ENCODE assay signal across 29 cellular contexts in genomic region chr12:29662737-29663323, GRCh38.
DNase-seq lines count a peak whose midpoint lies in the region; ATAC-seq, FAIRE-seq and TF ChIP-seq lines count a peak whose summit lies in the region.
"Had no signal": no experiment of that assay in that cellular context is flagged by ENCODE, and none has a peak within 500 bp of the region (broad histone marks: within the 10 kb centered on the region; RNA-seq: fewer than 3 reads in every experiment).

No MANE protein-coding gene starts in this region.

- TF ChIP-seq POLR2A in right lobe of liver (IDR thresholded peaks at IDR 0.05) (no peak), HepG2 (IDR thresholded peaks at IDR 0.05; ENCODE audit: insufficient read depth in 1 of 2, low read depth in 2 of 2, low read length in 2 of 2) (no peak), heart left ventricle (IDR thresholded peaks at IDR 0.05) (no peak), uterus (IDR thresholded peaks at IDR 0.05) (no peak)

- DNase-seq in right lobe of liver = no peak
- no peak for DNase-seq in HepG2 (ENCODE audit: low spot score)
- DNase-seq in heart left ventricle = no peak
- peak; percentile 23 for DNase-seq in neural progenitor cell (ENCODE audit: low spot score)
- DNase-seq in substantia nigra (lab: John Stamatoyannopoulos, UW) = no peak
- no peak for DNase-seq in GM10248 (ENCODE audit: extremely low spot score)
- no peak for DNase-seq in uterus
- DNase-seq: activated CD4-positive, alpha-beta T cell treated with anti-CD3 and anti-CD28 coated beads, Interleukin-2, amount 50 U/mL, for 1 hour; effector memory CD4-positive, alpha-beta T cell; kidney; naive thymus-derived CD8-positive, alpha-beta T cell; NCI-H1048; NCI-H2081; NCI-H510A treated with DMSO at 0.1 percent for 48 hours; posterior cingulate gyrus; small intestine; stimulated activated naive CD4-positive, alpha-beta T cell treated with Interleukin-2 at 50 U/mL for 16 hours; T-helper 17 cell; transverse colon had no signal

- TF ChIP-seq CTCF in right lobe of liver (IDR thresholded peaks at IDR 0.05) = no peak
- TF ChIP-seq CTCF in HepG2 (CRISPR knock-in tag; IDR thresholded peaks at IDR 0.05) = no peak
- TF ChIP-seq CTCF in heart left ventricle (IDR thresholded peaks at IDR 0.05) = no peak
- no peak for TF ChIP-seq CTCF in neural progenitor cell (IDR thresholded peaks at IDR 0.05)
- no peak for TF ChIP-seq CTCF in GM10248 (IDR thresholded peaks at IDR 0.05; ENCODE audit: control extremely low read depth, extremely low read depth, low read depth, missing control alignments)
- no peak for TF ChIP-seq CTCF in uterus (IDR thresholded peaks at IDR 0.05)

- H2AFZ ChIP-seq in HepG2 (ENCODE audit: low read length) (no peak overlapping the region), neural progenitor cell (replicated peaks) (no peak overlapping the region)

- TF ChIP-seq EP300 in HepG2 (IDR thresholded peaks at IDR 0.05; ENCODE audit: low read depth in 2 of 2, low read length in 2 of 2) (no peak), HepG2 (CRISPR knock-in tag; IDR thresholded peaks at IDR 0.05; ENCODE audit: borderline replicate concordance) (no peak)

- TF ChIP-seq RAD21 in HepG2 (CRISPR knock-in tag; IDR thresholded peaks at IDR 0.05) = no peak

- H3K9ac ChIP-seq in HepG2 (ENCODE audit: insufficient read depth, low read depth, low read length) (no peak overlapping the region), neural progenitor cell (no peak overlapping the region)

- ATAC-seq in right lobe of liver = peak; percentile 39 to 72 (median 52)
- ATAC-seq in HepG2 = no peak
- ATAC-seq in heart left ventricle = peak in 3 of 4 donors; percentile 25 to 69 (median 57)
- no peak for ATAC-seq in GM19463 (IDR thresholded peaks at IDR 0.05; ENCODE audit: unreplicated experiment)
- ATAC-seq: activated naive CD4-positive, alpha-beta T cell treated with anti-CD3 and anti-CD28 coated beads, Interleukin-2, amount 50 U/mL, for 72 hours; esophagus mucosa; gastroesophageal sphincter; naive thymus-derived CD8-positive, alpha-beta T cell; T-helper 17 cell had no signal

- no TSS peak for BruUV-seq in HepG2 (replicated peaks; lab: Mats Ljungman, UMichigan)

- peaks cover 9% of the 10 kb centered on the region for H3F3A ChIP-seq in neural progenitor cell (ENCODE audit: low read depth)

- no peak overlapping the region for H3K27ac ChIP-seq in right lobe of liver
- no peak overlapping the region for H3K27ac ChIP-seq in HepG2 (ENCODE audit: extremely low read length, insufficient read depth, low read length)
- H3K27ac ChIP-seq in heart left ventricle = peak overlapping the region in 2 of 12 donors; percentile 22
- H3K27ac ChIP-seq in neural progenitor cell = peak overlapping the region; percentile 57
- no peak overlapping the region for H3K27ac ChIP-seq in substantia nigra (ENCODE audit: low read depth, low read length, poor library complexity, severe bottlenecking)
- H3K27ac ChIP-seq in uterus = no peak overlapping the region
- H3K27ac ChIP-seq: C4-2B, SK-N-MC, transverse colon, VCaP had no signal

- POLR2A ChIA-PET in HepG2 (lab: Yijun Ruan, JAX) (no interaction called here), GM10248 (lab: Yijun Ruan, JAX) (no interaction called here)

- peaks cover 3% of the 10 kb centered on the region for H3K9me3 Mint-ChIP-seq in neural progenitor cell
- H3K9me3 Mint-ChIP-seq: naive thymus-derived CD8-positive, alpha-beta T cell had no signal

- peaks cover 14% of the 10 kb centered on the region for H3K36me3 Mint-ChIP-seq in neural progenitor cell
- H3K36me3 Mint-ChIP-seq: activated naive CD4-positive, alpha-beta T cell treated with anti-CD3 and anti-CD28 coated beads, Interleukin-2, amount 50 U/mL, for 72 hours; naive thymus-derived CD8-positive, alpha-beta T cell had no signal

- H3K4me1 ChIP-seq in right lobe of liver = no peaks in the 10 kb centered on the region
- no peaks in the 10 kb centered on the region for H3K4me1 ChIP-seq in HepG2 (ENCODE audit: insufficient read depth, low read length)
- peaks cover 0 to 26% (median 0%) of the 10 kb centered on the region in 12 donors for H3K4me1 ChIP-seq in heart left ventricle
- peaks cover 18% of the 10 kb centered on the region for H3K4me1 ChIP-seq in neural progenitor cell
- no peaks in the 10 kb centered on the region for H3K4me1 ChIP-seq in uterus
- H3K4me1 ChIP-seq: ascending aorta had no signal

- peaks cover 2% of the 10 kb centered on the region for H3K27me3 Mint-ChIP-seq in neural progenitor cell (ENCODE audit: insufficient read depth, low read depth)
- H3K27me3 Mint-ChIP-seq: naive thymus-derived CD8-positive, alpha-beta T cell had no signal

- H3K4me3 Mint-ChIP-seq in neural progenitor cell = no peak overlapping the region
- H3K4me3 Mint-ChIP-seq: naive thymus-derived CD8-positive, alpha-beta T cell; T-helper 17 cell had no signal

- peak overlapping the region; percentile 27 for H3K27ac Mint-ChIP-seq in neural progenitor cell
- H3K27ac Mint-ChIP-seq: activated naive CD4-positive, alpha-beta T cell treated with anti-CD3 and anti-CD28 coated beads, Interleukin-2, amount 50 U/mL, for 72 hours; naive thymus-derived CD8-positive, alpha-beta T cell; T-helper 17 cell had no signal

- H3K79me2 ChIP-seq in HepG2 (ENCODE audit: insufficient read depth, low read length) = no peaks in the 10 kb centered on the region
- H3K79me2 ChIP-seq in neural progenitor cell (ENCODE audit: low read depth) = no peaks in the 10 kb centered on the region

- 42% methylated on average over 9 of the region's 9 CpGs for WGBS in right lobe of liver (ENCODE audit: insufficient coverage, low coverage, low lambda C conversion rate, missing lambda C conversion rate)
- WGBS in HepG2 (ENCODE audit: low lambda C conversion rate) = 11% methylated on average over 9 of the region's 9 CpGs
- WGBS in heart left ventricle, 4 donors = 57 to 64% (median 61%) methylated on average over 9 of the region's 9 CpGs

- H3K36me3 ChIP-seq in right lobe of liver (no peaks in the 10 kb centered on the region), HepG2 (replicated peaks in 1 of 2; ENCODE audit: control insufficient read depth in 1 of 2, insufficient read depth in 2 of 2, low read length in 2 of 2) (no peaks in the 10 kb centered on the region), heart left ventricle (peaks cover 0 to 14% (median 3%) of the 10 kb centered on the region in 9 donors), neural progenitor cell (no peaks in the 10 kb centered on the region), uterus (no peaks in the 10 kb centered on the region)
- H3K36me3 ChIP-seq: gastroesophageal sphincter, transverse colon had no signal

- CTCF ChIA-PET in HepG2 (lab: Yijun Ruan, JAX; ENCODE audit: low intra/inter-chr PET ratio, low total read pairs) = no interaction called here
- CTCF ChIA-PET in GM10248 (lab: Yijun Ruan, JAX) = no interaction called here

- peak overlapping the region in 1 of 3 donors; percentile 31 for H3K4me3 ChIP-seq in right lobe of liver
- no peak overlapping the region for H3K4me3 ChIP-seq in HepG2 (replicated peaks in 1 of 3; ENCODE audit: insufficient read depth in 1 of 3, low read depth in 2 of 3, low read length in 3 of 3)
- H3K4me3 ChIP-seq in heart left ventricle = no peak overlapping the region
- no peak overlapping the region for H3K4me3 ChIP-seq in neural progenitor cell
- no peak overlapping the region for H3K4me3 ChIP-seq in uterus
- H3K4me3 ChIP-seq: ascending aorta, gastroesophageal sphincter, SK-N-MC, transverse colon had no signal

- H3K4me2 ChIP-seq in HepG2 (ENCODE audit: low read depth, low read length) = no peak overlapping the region
- H3K4me2 ChIP-seq in neural progenitor cell = peak overlapping the region; percentile 48

- no peaks in the 10 kb centered on the region for H3K27me3 ChIP-seq in right lobe of liver
- H3K27me3 ChIP-seq in HepG2 (ENCODE audit: control insufficient read depth in 1 of 2, insufficient read depth in 2 of 2, low read length in 2 of 2) = no peaks in the 10 kb centered on the region
- no peaks in the 10 kb centered on the region for H3K27me3 ChIP-seq in heart left ventricle
- H3K27me3 ChIP-seq in neural progenitor cell = no peaks in the 10 kb centered on the region
- H3K27me3 ChIP-seq in uterus = no peaks in the 10 kb centered on the region
- H3K27me3 ChIP-seq: ascending aorta, gastroesophageal sphincter, transverse colon had no signal

- intact Hi-C loops in right lobe of liver (cut with DNase I) (no loop called here), HepG2 (cut with micrococcal nuclease; ENCODE audit: unreplicated experiment) (no loop called here), heart left ventricle (cut with DNase I) (loop anchor here in 3 of 10 donors (10.0 kb wide), 3 partner anchors 62 to 122 kb away; partner anchors contain the start of gene TMTC1 (in 1 of the 3)), uterus (cut with DNase I; ENCODE audit: low total_unique reads) (no loop called here)

- H3K4me1 Mint-ChIP-seq in neural progenitor cell = peaks cover 23% of the 10 kb centered on the region
- H3K4me1 Mint-ChIP-seq: naive thymus-derived CD8-positive, alpha-beta T cell; T-helper 17 cell had no signal

- no peak for FAIRE-seq in HepG2 (lab: Jason Lieb, UNC)
- FAIRE-seq: colon, H54, kidney, small intestine had no signal

- no peaks in the 10 kb centered on the region for H4K20me1 ChIP-seq in HepG2 (ENCODE audit: insufficient read depth, low read length)
- H4K20me1 ChIP-seq in neural progenitor cell (ENCODE audit: low read depth) = no peaks in the 10 kb centered on the region

- in situ Hi-C loops in HepG2 (cut with HindIII; ENCODE audit: extremely low pct_ligation_motif_present, low pct_unique_long_range_greater_than_20kb) = no loop called here

- H3K9me3 ChIP-seq in right lobe of liver (no peaks in the 10 kb centered on the region), HepG2 (ENCODE audit: low read length) (no peaks in the 10 kb centered on the region), heart left ventricle (no peaks in the 10 kb centered on the region), neural progenitor cell (ENCODE audit: low read depth) (no peaks in the 10 kb centered on the region), uterus (no peaks in the 10 kb centered on the region)
- H3K9me3 ChIP-seq: ascending aorta, gastroesophageal sphincter, transverse colon had no signal

TF ChIP-seq in HepG2, 621 proteins besides CTCF, POLR2A, EP300 and RAD21:
- TF ChIP-seq CREB1 (IDR thresholded peaks at IDR 0.05) (no peak), CREB1 (CRISPR knock-in tag; IDR thresholded peaks at IDR 0.05) (no peak), ATF4 (CRISPR knock-in tag; IDR thresholded peaks at IDR 0.05) (no peak), ZNF235 (CRISPR knock-in tag; IDR thresholded peaks at IDR 0.05; ENCODE audit: borderline replicate concordance) (no peak), RFXAP (CRISPR knock-in tag; IDR thresholded peaks at IDR 0.05; ENCODE audit: borderline replicate concordance) (no peak)

Comparison
In these comparisons a context has a peak if more than half of its experiments do, and no peak if none do; other contexts are left out.
1. ATAC-seq: peak in right lobe of liver (4 of 4) and heart left ventricle (3 of 4); none in HepG2 (single experiment) and GM19463 (single experiment).